20 cellular contexts compared by ENCODE assay signal in genomic region chr3:21436846-21437245, GRCh38.
"Had no signal": no experiment of that assay in that cellular context is flagged by ENCODE, and none has a peak within 500 bp of the region (broad histone marks: within the 10 kb centered on the region; RNA-seq: fewer than 3 reads in every experiment).

No MANE protein-coding gene starts in this region.

- ATAC-seq: activated CD8-positive, alpha-beta T cell treated with anti-CD3 and anti-CD28 coated beads, Interleukin-2, amount 10 ng/mL, durations not matched to agents 7 days and 5 days; body of pancreas had no signal

- H3K27me3 Mint-ChIP-seq: activated naive CD8-positive, alpha-beta T cell treated with anti-CD3 and anti-CD28 coated beads, Interleukin-2, amount 10 ng/mL, durations not matched to agents 7 days and 5 days; central memory CD8-positive, alpha-beta T cell had no signal

- H3K9me3 ChIP-seq: adrenal gland, body of pancreas, Peyer's patch had no signal

- H3K4me1 Mint-ChIP-seq: activated naive CD8-positive, alpha-beta T cell treated with anti-CD3 and anti-CD28 coated beads, Interleukin-2, amount 10 ng/mL, durations not matched to agents 7 days and 5 days; central memory CD8-positive, alpha-beta T cell had no signal

- H3K4me3 Mint-ChIP-seq: activated CD8-positive, alpha-beta T cell treated with anti-CD3 and anti-CD28 coated beads, Interleukin-2, amount 10 ng/mL, durations not matched to agents 7 days and 5 days; activated naive CD8-positive, alpha-beta T cell treated with anti-CD3 and anti-CD28 coated beads, Interleukin-2, amount 10 ng/mL, durations not matched to agents 7 days and 5 days; central memory CD8-positive, alpha-beta T cell; T-helper 1 cell treated with Interleukin-12 subunit alpha and Interleukin-12 subunit beta and Interleukin-4 antibody, amounts not matched to agents 30 μg/mL and 1 μg/mL, for 36 hours had no signal

- H3K4me3 ChIP-seq: adrenal gland, body of pancreas, Peyer's patch had no signal

- H3K27me3 ChIP-seq: adrenal gland, body of pancreas, Peyer's patch had no signal

- H3K27ac Mint-ChIP-seq: activated CD8-positive, alpha-beta T cell treated with anti-CD3 and anti-CD28 coated beads, Interleukin-2, amount 10 ng/mL, durations not matched to agents 7 days and 5 days; activated naive CD8-positive, alpha-beta T cell treated with anti-CD3 and anti-CD28 coated beads, Interleukin-2, amount 10 ng/mL, durations not matched to agents 7 days and 5 days; T-helper 1 cell treated with Interleukin-12 subunit alpha and Interleukin-12 subunit beta and Interleukin-4 antibody, amounts not matched to agents 30 μg/mL and 1 μg/mL, for 36 hours had no signal

- H3K36me3 ChIP-seq: adrenal gland, Peyer's patch had no signal

- DNase-seq: activated CD4-positive, alpha-beta T cell treated with anti-CD3 and anti-CD28 coated beads for 48 hours; activated CD4-positive, alpha-beta T cell treated with anti-CD3 and anti-CD28 coated beads, Interleukin-2, amount 50 U/mL, for 4 hours; activated CD4-positive, CD25-positive, alpha-beta regulatory T cell treated with anti-CD3 and anti-CD28 coated beads, Interleukin-2, amount 50 U/mL, for 72 hours; activated CD8-positive, alpha-beta memory T cell treated with anti-CD3 and anti-CD28 coated beads, Interleukin-2, amount 50 U/mL, for 48 hours; activated CD8-positive, alpha-beta T cell treated with anti-CD3 and anti-CD28 coated beads, Interleukin-2, amount 10 ng/mL, durations not matched to agents 7 days and 5 days; activated naive CD4-positive, alpha-beta T cell treated with anti-CD3 and anti-CD28 coated beads, Interleukin-2, amount 50 U/mL, for 16 hours; activated naive CD8-positive, alpha-beta T cell treated with anti-CD3 and anti-CD28 coated beads, Interleukin-2, amount 10 ng/mL, durations not matched to agents 7 days and 5 days; activated T-cell treated with anti-CD3 and anti-CD28 coated beads, Interleukin-2, amount 50 U/mL, for 1 hour; adrenal gland; anterior cingulate cortex; body of pancreas; NCI-H1092; NCI-H1930; NCI-H345; NCI-H510A; Peyer's patch; SHP77 had no signal

- H3K27ac ChIP-seq: adrenal gland, body of pancreas, Peyer's patch, RWPE1 had no signal

- H3K4me1 ChIP-seq: adrenal gland, body of pancreas, Peyer's patch had no signal

- H3K36me3 Mint-ChIP-seq: activated naive CD8-positive, alpha-beta T cell treated with anti-CD3 and anti-CD28 coated beads, Interleukin-2, amount 10 ng/mL, durations not matched to agents 7 days and 5 days had no signal
